In genomic region chr3:30890907-30891306, GRCh38 we compare ENCODE assay signal across 35 cellular contexts. TPM values are rescaled to one million over a fixed set of nuclear protein-coding genes. Genes with fewer than 3 reads are reported as not detected.
"Had no signal": no experiment of that assay in that cellular context is flagged by ENCODE, and none has a peak within 500 bp of the region (broad histone marks: within the 10 kb centered on the region; RNA-seq: fewer than 3 reads in every experiment).

No MANE protein-coding gene starts in this region.

- H3K27me3 ChIP-seq: esophagus muscularis mucosa, thyroid gland, vagina had no signal

- H3K4me3 ChIP-seq: breast epithelium, esophagus muscularis mucosa, heart left ventricle, psoas muscle, sigmoid colon, smooth muscle cell, stomach, thyroid gland, upper lobe of left lung, vagina had no signal

- H3K9me3 ChIP-seq: breast epithelium, esophagus muscularis mucosa, heart left ventricle, psoas muscle, sigmoid colon, stomach, thyroid gland, upper lobe of left lung, vagina had no signal

- DNase-seq: activated B cell treated with CpG ODN at 0.5 μM for 24 hours; activated CD4-positive, alpha-beta T cell treated with anti-CD3 and anti-CD28 coated beads for 36 hours; activated CD8-positive, alpha-beta memory T cell treated with anti-CD3 and anti-CD28 coated beads, Interleukin-2, amount 10 ng/mL, durations not matched to agents 7 days and 5 days; activated CD8-positive, alpha-beta T cell treated with anti-CD3 and anti-CD28 coated beads, Interleukin-2, amount 10 ng/mL, durations not matched to agents 7 days and 5 days; activated naive CD4-positive, alpha-beta T cell; activated T-cell treated with anti-CD3 and anti-CD28 coated beads, Interleukin-2, amount 50 U/mL, for 72 hours; dermis blood vessel endothelial cell; effector CD4-positive, alpha-beta T cell; foreskin keratinocyte; heart left ventricle; hypothalamus; immature natural killer cell; kidney; left colon; mammary epithelial cell; midbrain; naive thymus-derived CD8-positive, alpha-beta T cell; nucleus accumbens; psoas muscle; sigmoid colon; stimulated activated CD4-positive, alpha-beta T cell treated with anti-CD3 and anti-CD28 coated beads, Interleukin-1b, Interleukin-23, amount 100 ng/mL, for 48 hours; stimulated activated CD4-positive, alpha-beta T cell treated with anti-CD3 and anti-CD28 coated beads, Interleukin-4, amount 100 ng/mL, for 4 hours; stimulated activated CD8-positive, alpha-beta memory T cell treated with anti-CD3 and anti-CD28 coated beads, Interleukin-4, amount 100 ng/mL, for 48 hours; stomach; thyroid gland; upper lobe of left lung had no signal

- H3K9me3 Mint-ChIP-seq: activated B cell treated with CpG ODN at 0.5 μM for 24 hours; neural crest cell; stimulated activated memory B cell treated with anti-CD40 and anti-IgM and Interleukin-4, amounts not matched to agents 10 μg/mL and 1 μg/mL and 100 μg/mL, for 72 hours had no signal

- H3K36me3 ChIP-seq: breast epithelium, esophagus muscularis mucosa, heart left ventricle, sigmoid colon, stomach, thyroid gland, upper lobe of left lung, vagina had no signal

- H3K4me2 ChIP-seq: smooth muscle cell had no signal

- H3K36me3 Mint-ChIP-seq: activated CD8-positive, alpha-beta memory T cell treated with anti-CD3 and anti-CD28 coated beads, Interleukin-2, amount 10 ng/mL, durations not matched to agents 7 days and 5 days; stimulated activated memory B cell treated with anti-CD40 and anti-IgM and Interleukin-4, amounts not matched to agents 10 μg/mL and 1 μg/mL and 100 μg/mL, for 72 hours had no signal

- H3K79me2 ChIP-seq: parathyroid adenoma had no signal

- H3K4me1 ChIP-seq: breast epithelium, foreskin keratinocyte, parathyroid adenoma, thyroid gland, vagina had no signal

- H3K27ac Mint-ChIP-seq: activated B cell treated with CpG ODN at 0.5 μM for 24 hours; activated CD4-positive, alpha-beta T cell treated with anti-CD3 and anti-CD28 coated beads for 36 hours; activated CD8-positive, alpha-beta memory T cell treated with anti-CD3 and anti-CD28 coated beads, Interleukin-2, amount 10 ng/mL, durations not matched to agents 7 days and 5 days; activated CD8-positive, alpha-beta T cell treated with anti-CD3 and anti-CD28 coated beads, Interleukin-2, amount 10 ng/mL, durations not matched to agents 7 days and 5 days; activated naive CD4-positive, alpha-beta T cell treated with anti-CD3 and anti-CD28 coated beads, Interleukin-2, amount 50 U/mL, for 72 hours; activated T-cell treated with anti-CD3 and anti-CD28 coated beads, Interleukin-2, amount 50 U/mL, for 72 hours; immature natural killer cell; naive thymus-derived CD8-positive, alpha-beta T cell; stimulated activated memory B cell treated with anti-CD40 and anti-IgM and Interleukin-4, amounts not matched to agents 10 μg/mL and 1 μg/mL and 100 μg/mL, for 72 hours had no signal

- ATAC-seq: activated CD4-positive, alpha-beta T cell treated with anti-CD3 and anti-CD28 coated beads for 36 hours; activated CD8-positive, alpha-beta memory T cell treated with anti-CD3 and anti-CD28 coated beads, Interleukin-2, amount 10 ng/mL, durations not matched to agents 7 days and 5 days; activated CD8-positive, alpha-beta T cell treated with anti-CD3 and anti-CD28 coated beads, Interleukin-2, amount 10 ng/mL, durations not matched to agents 7 days and 5 days; foreskin keratinocyte; heart left ventricle; left colon; naive thymus-derived CD8-positive, alpha-beta T cell; psoas muscle; stimulated activated memory B cell treated with anti-CD40 and anti-IgM and Interleukin-4, amounts not matched to agents 10 μg/mL and 1 μg/mL and 100 μg/mL, for 72 hours had no signal

- H2AFZ ChIP-seq: parathyroid adenoma had no signal

- H3K4me1 Mint-ChIP-seq: stimulated activated memory B cell treated with anti-CD40 and anti-IgM and Interleukin-4, amounts not matched to agents 10 μg/mL and 1 μg/mL and 100 μg/mL, for 72 hours had no signal

- H3K9ac ChIP-seq: parathyroid adenoma had no signal

- H3K27ac ChIP-seq: breast epithelium, esophagus muscularis mucosa, foreskin keratinocyte, heart left ventricle, parathyroid adenoma, psoas muscle, sigmoid colon, stomach, thyroid gland, upper lobe of left lung, vagina had no signal

- H3K4me3 Mint-ChIP-seq: activated B cell treated with CpG ODN at 0.5 μM for 24 hours; activated CD4-positive, alpha-beta T cell treated with anti-CD3 and anti-CD28 coated beads for 36 hours; activated CD8-positive, alpha-beta memory T cell treated with anti-CD3 and anti-CD28 coated beads, Interleukin-2, amount 10 ng/mL, durations not matched to agents 7 days and 5 days; activated CD8-positive, alpha-beta T cell treated with anti-CD3 and anti-CD28 coated beads, Interleukin-2, amount 10 ng/mL, durations not matched to agents 7 days and 5 days; activated T-cell treated with anti-CD3 and anti-CD28 coated beads, Interleukin-2, amount 50 U/mL, for 72 hours; naive thymus-derived CD8-positive, alpha-beta T cell; neural crest cell; stimulated activated memory B cell treated with anti-CD40 and anti-IgM and Interleukin-4, amounts not matched to agents 10 μg/mL and 1 μg/mL and 100 μg/mL, for 72 hours had no signal

RNA-seq across cellular contexts. Expression of gene GADL1, which starts 3.6 kb away (rescaled TPM):
- total RNA-seq: activated B cell treated with CpG ODN at 0.5 μM for 24 hours; activated CD4-positive, alpha-beta T cell treated with anti-CD3 and anti-CD28 coated beads for 36 hours; activated CD8-positive, alpha-beta memory T cell treated with anti-CD3 and anti-CD28 coated beads, Interleukin-2, amount 10 ng/mL, durations not matched to agents 7 days and 5 days; activated CD8-positive, alpha-beta T cell treated with anti-CD3 and anti-CD28 coated beads, Interleukin-2, amount 10 ng/mL, durations not matched to agents 7 days and 5 days; activated naive CD4-positive, alpha-beta T cell treated with anti-CD3 and anti-CD28 coated beads, Interleukin-2, amount 50 U/mL, for 72 hours; activated T-cell treated with anti-CD3 and anti-CD28 coated beads, Interleukin-2, amount 50 U/mL, for 72 hours; breast epithelium; dermis blood vessel endothelial cell; foreskin keratinocyte; left colon; liver; mammary epithelial cell; naive thymus-derived CD8-positive, alpha-beta T cell; sigmoid colon; smooth muscle cell; thyroid gland; vagina had no signal
- polyA plus RNA-seq: foreskin keratinocyte; immature natural killer cell; liver; mammary epithelial cell; naive thymus-derived CD8-positive, alpha-beta T cell; sigmoid colon; smooth muscle cell had no signal
